4 cellular contexts compared by ENCODE assay signal in genomic region chr13:49897713-49898112, GRCh38.
TF ChIP-seq lines count a peak whose summit lies in the region.

No MANE protein-coding gene starts in this region.

TF ChIP-seq in A549, 52 proteins besides CTCF, POLR2A, EP300 and RAD21:
- TF ChIP-seq ZC3H11A (IDR thresholded peaks at IDR 0.05) (peak; percentile 92), BCL3 (IDR thresholded peaks at IDR 0.05) (no peak)

TF ChIP-seq in HEK293, 187 proteins besides CTCF, POLR2A, EP300 and RAD21 (continues in another document):
- no peak for TF ChIP-seq PRDM10 (tag by site-specific recombination; IDR thresholded peaks at IDR 0.05)
- TF ChIP-seq ZNF645 (tag by site-specific recombination; IDR thresholded peaks at IDR 0.05): no peak

TF ChIP-seq in WTC11, 78 proteins besides CTCF, POLR2A, EP300 and RAD21:
- TF ChIP-seq PREB (CRISPR knock-in tag; IDR thresholded peaks at IDR 0.05; ENCODE audit: borderline replicate concordance) (no peak), GABPB1 (CRISPR knock-in tag; IDR thresholded peaks at IDR 0.05) (0 out of 2 replicates have a peak, but pooled peaks have one; percentile 49), ATF3 (CRISPR knock-in tag; conservative IDR thresholded peaks at IDR 0.05) (no peak)

TF ChIP-seq in K562, 482 proteins besides CTCF, POLR2A, EP300 and RAD21:
- peak; percentile 29; the same call in 1 of the 2 replicates for TF ChIP-seq ATF3 (IDR thresholded peaks at IDR 0.05)
- TF ChIP-seq ATF3 (CRISPR knock-in tag; conservative IDR thresholded peaks at IDR 0.05): no peak
- no peak for TF ChIP-seq ZC3H8 (IDR thresholded peaks at IDR 0.05)
- TF ChIP-seq BCL6 (CRISPR knock-in tag; IDR thresholded peaks at IDR 0.05): no peak
- TF ChIP-seq CBFA2T3 (IDR thresholded peaks at IDR 0.05): no peak
- TF ChIP-seq CEBPG (CRISPR knock-in tag; IDR thresholded peaks at IDR 0.05): no peak
- 0 out of 4 replicates have a peak, but pooled peaks of 1 of the 2 experiments have one; percentile 24 for TF ChIP-seq CEBPG (tag; conservative IDR thresholded peaks at IDR 0.05 in 1 of 2, IDR thresholded peaks at IDR 0.05 in 1 of 2)
- TF ChIP-seq CREB5 (CRISPR knock-in tag; IDR thresholded peaks at IDR 0.05): no peak
- no peak for TF ChIP-seq CBX2 (IDR thresholded peaks at IDR 0.05; ENCODE audit: insufficient read depth, low read length, poor library complexity, severe bottlenecking)
- TF ChIP-seq L3MBTL2 (IDR thresholded peaks at IDR 0.05): no peak
- TF ChIP-seq RREB1 (CRISPR knock-in tag; IDR thresholded peaks at IDR 0.05): no peak
- TF ChIP-seq ZNF695 (CRISPR knock-in tag; IDR thresholded peaks at IDR 0.05): no peak
